ENCODE assay signal across 29 cellular contexts in the genomic region with DNA sequence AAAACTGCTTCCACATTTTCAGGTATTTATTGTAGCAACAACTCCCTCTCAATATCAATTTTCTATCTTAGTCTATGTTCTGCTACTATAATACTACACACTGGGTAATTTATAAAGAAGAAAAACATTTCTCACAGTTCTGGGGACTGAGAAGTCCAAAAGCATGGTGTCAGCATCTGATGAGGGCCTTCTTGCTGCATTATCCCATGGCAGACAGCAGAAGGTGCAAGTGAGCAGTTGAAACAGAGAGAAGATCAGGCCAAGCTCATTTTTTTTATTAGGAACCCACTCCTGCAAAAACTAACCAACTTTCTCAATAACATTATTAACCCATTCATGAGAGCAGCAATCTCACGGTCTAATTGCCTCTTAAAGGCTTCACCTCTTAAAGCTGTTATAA.
DNase-seq lines count a peak whose midpoint lies in the region; TF ChIP-seq lines count a peak whose summit lies in the region.
"Had no signal": no experiment of that assay in that cellular context is flagged by ENCODE, and none has a peak within 500 bp of the region (broad histone marks: within the 10 kb centered on the region; RNA-seq: fewer than 3 reads in every experiment).

No MANE protein-coding gene starts in this region.

- H2AFZ ChIP-seq in H9 (ENCODE audit: low read length), result no peak overlapping the region
- H2AFZ ChIP-seq: hepatocyte had no signal

- no peaks in the 10 kb centered on the region for H3K36me3 ChIP-seq in BE2C
- H3K36me3 ChIP-seq: pancreas, transverse colon had no signal

- H4K8ac ChIP-seq in H9 (replicated peaks; ENCODE audit: insufficient read length, low read depth, low read length), result no peak overlapping the region

- H3K27me3 ChIP-seq in BE2C (no peaks in the 10 kb centered on the region), H9 (ENCODE audit: insufficient read depth, low read length) (no peaks in the 10 kb centered on the region)
- H3K27me3 ChIP-seq: hepatocyte, pancreas, transverse colon had no signal

- no peak overlapping the region for H3K14ac ChIP-seq in H9 (ENCODE audit: insufficient read depth, low read length)

- no peak overlapping the region for H2BK20ac ChIP-seq in H9 (ENCODE audit: low read depth, low read length, poor library complexity, severe bottlenecking)

- H2BK12ac ChIP-seq in H9 (ENCODE audit: insufficient read length, low read depth, low read length), result no peak overlapping the region

- no peak overlapping the region for H3K4ac ChIP-seq in H9 (ENCODE audit: low read depth, low read length)

- no peak overlapping the region for H2AK5ac ChIP-seq in H9 (ENCODE audit: insufficient read length, low read length)

- H3K9ac ChIP-seq in H9 (ENCODE audit: extremely low read depth, insufficient read length, low read length), result no peak overlapping the region
- H3K9ac ChIP-seq: KMS-11 had no signal

- no peak overlapping the region for H4K91ac ChIP-seq in H9 (ENCODE audit: insufficient read length, low read depth, low read length)

- no peaks in the 10 kb centered on the region for H3K23me2 ChIP-seq in H9 (ENCODE audit: insufficient read length, low read depth, low read length, poor library complexity, severe bottlenecking)

- no peaks in the 10 kb centered on the region for H4K20me1 ChIP-seq in H9 (ENCODE audit: control insufficient read depth, insufficient read depth, insufficient read length)

- H3K56ac ChIP-seq in H9 (ENCODE audit: insufficient read length, low read depth, low read length), result no peak overlapping the region

- H3K4me2 ChIP-seq in H9 (ENCODE audit: insufficient read depth, insufficient read length, low read length), result no peak overlapping the region
- H3K4me2 ChIP-seq: hepatocyte, KMS-11, smooth muscle cell had no signal

- no peak for DNase-seq in BE2C
- DNase-seq in H9, result no peak
- peak; percentile 29 for DNase-seq in SK-MEL-5 (ENCODE audit: low read depth, low spot score)
- DNase-seq in fibroblast of villous mesenchyme (ENCODE audit: low read depth), result no peak
- DNase-seq in COLO829 (ENCODE audit: low spot score), result no peak
- DNase-seq in NK-92 treated with Interleukin-12 subunit alpha and Interleukin-12 subunit beta, amount 100 ng/mL, for 24 hours (lab: John Stamatoyannopoulos, UW), result no peak
- no peak for DNase-seq in C1 segment of cervical spinal cord (lab: John Stamatoyannopoulos, UW)
- DNase-seq: activated CD4-positive, alpha-beta T cell treated with anti-CD3 and anti-CD28 coated beads, Interleukin-2, amount 10 ng/mL, durations not matched to agents 7 days and 5 days; activated CD8-positive, alpha-beta memory T cell treated with anti-CD3 and anti-CD28 coated beads, Interleukin-2, amount 10 ng/mL, durations not matched to agents 7 days and 5 days; activated naive CD4-positive, alpha-beta T cell treated with anti-CD3 and anti-CD28 coated beads for 36 hours; activated T-cell treated with anti-CD3 and anti-CD28 coated beads, Interleukin-2, amount 50 U/mL, for 72 hours; CD4-positive, alpha-beta T cell; effector CD4-positive, alpha-beta T cell; foreskin fibroblast; NCI-H1092; NCI-H187; NCI-H526; pancreas; retina; SIG-M5; stimulated activated CD4-positive, alpha-beta T cell treated with anti-CD3 and anti-CD28 coated beads, Interleukin-2, amount 100 ng/mL, for 24 hours; T1000; transverse colon had no signal

- in situ Hi-C loops in SK-MEL-5 (cut with HindIII; ENCODE audit: low pct_unique_long_range_greater_than_20kb, low sequenced_read_pairs), result no loop called here

- H3K4me3 ChIP-seq in BE2C (ENCODE audit: low read depth, low read length), result no peak overlapping the region
- H3K4me3 ChIP-seq in fibroblast of villous mesenchyme (ENCODE audit: low read depth, low read length), result no peak overlapping the region
- H3K4me3 ChIP-seq: hepatocyte, pancreas, smooth muscle cell, transverse colon had no signal

- H3K23ac ChIP-seq in H9 (ENCODE audit: insufficient read length, low read depth, low read length), result no peak overlapping the region

- H2BK120ac ChIP-seq in H9 (ENCODE audit: low read depth, low read length, poor library complexity, severe bottlenecking), result no peak overlapping the region

- H3K4me1 Mint-ChIP-seq in H9, result peaks cover 6 to 13% of the 10 kb centered on the region in 2 experiments; a peak in 3 of 4 replicates
- H3K4me1 Mint-ChIP-seq: activated CD4-positive, alpha-beta T cell treated with anti-CD3 and anti-CD28 coated beads, Interleukin-2, amount 10 ng/mL, durations not matched to agents 7 days and 5 days; activated CD8-positive, alpha-beta memory T cell treated with anti-CD3 and anti-CD28 coated beads, Interleukin-2, amount 10 ng/mL, durations not matched to agents 7 days and 5 days; neural crest cell; WTC11 had no signal

- H3K36me3 Mint-ChIP-seq in H9 (ENCODE audit: insufficient read depth in 1 of 3, low read depth in 3 of 3), result peaks cover 4 to 23% (median 4%) of the 10 kb centered on the region in 3 experiments; a peak in 5 of 7 replicates
- H3K36me3 Mint-ChIP-seq: activated CD8-positive, alpha-beta memory T cell treated with anti-CD3 and anti-CD28 coated beads, Interleukin-2, amount 10 ng/mL, durations not matched to agents 7 days and 5 days had no signal

- no peak overlapping the region for H2BK5ac ChIP-seq in H9 (ENCODE audit: insufficient read length, low read length)

- H3K79me1 ChIP-seq in H9 (ENCODE audit: insufficient read depth, low read depth, low read length, poor library complexity, severe bottlenecking), result no peaks in the 10 kb centered on the region

- no peak overlapping the region for H3K18ac ChIP-seq in H9 (ENCODE audit: insufficient read length, low read depth, low read length)

- no peak overlapping the region for H3T11ph ChIP-seq in H9 (ENCODE audit: low read length)

- peak; percentile 20 for TF ChIP-seq CTCF in BE2C (IDR thresholded peaks at IDR 0.05; ENCODE audit: low read depth, low read length)
- TF ChIP-seq CTCF in H9 (conservative IDR thresholded peaks at IDR 0.05), result peak; percentile 27; the same call in 1 of the 3 replicates
- peak; percentile 15 for TF ChIP-seq CTCF in fibroblast of villous mesenchyme (IDR thresholded peaks at IDR 0.05; ENCODE audit: insufficient read depth, low read depth, low read length)

- no peak overlapping the region for H2BK15ac ChIP-seq in H9 (ENCODE audit: low read depth, low read length)

- peaks cover 15 to 22% of the 10 kb centered on the region in 2 experiments for H3K9me3 Mint-ChIP-seq in H9

- H3K4me1 ChIP-seq in BE2C (no peaks in the 10 kb centered on the region), H9 (ENCODE audit: insufficient read depth, low read length) (no peaks in the 10 kb centered on the region)
- H3K4me1 ChIP-seq: pancreas, transverse colon had no signal

- WGBS in H9 (ENCODE audit: extremely low coverage, insufficient read length, low lambda C conversion rate), result no CpG with 5 or more reads among the region's 1 CpG

- H3K27me3 Mint-ChIP-seq in H9 (ENCODE audit: low read depth), result no peaks in the 10 kb centered on the region
- H3K27me3 Mint-ChIP-seq: activated CD4-positive, alpha-beta T cell treated with anti-CD3 and anti-CD28 coated beads, Interleukin-2, amount 10 ng/mL, durations not matched to agents 7 days and 5 days; activated CD8-positive, alpha-beta memory T cell treated with anti-CD3 and anti-CD28 coated beads, Interleukin-2, amount 10 ng/mL, durations not matched to agents 7 days and 5 days; CD4-positive, alpha-beta T cell had no signal

- no peaks in the 10 kb centered on the region for H3K79me2 ChIP-seq in H9 (ENCODE audit: insufficient read depth, low read length)
- H3K79me2 ChIP-seq: hepatocyte had no signal

- no peak overlapping the region for H3K4me3 Mint-ChIP-seq in H9
- H3K4me3 Mint-ChIP-seq: activated CD4-positive, alpha-beta T cell treated with anti-CD3 and anti-CD28 coated beads, Interleukin-2, amount 10 ng/mL, durations not matched to agents 7 days and 5 days; activated CD8-positive, alpha-beta memory T cell treated with anti-CD3 and anti-CD28 coated beads, Interleukin-2, amount 10 ng/mL, durations not matched to agents 7 days and 5 days; activated naive CD4-positive, alpha-beta T cell treated with anti-CD3 and anti-CD28 coated beads for 36 hours; activated T-cell treated with anti-CD3 and anti-CD28 coated beads, Interleukin-2, amount 50 U/mL, for 72 hours; CD4-positive, alpha-beta T cell; neural crest cell; WTC11 had no signal

- H3K9me3 ChIP-seq in BE2C (no peaks in the 10 kb centered on the region), H9 (ENCODE audit: control insufficient read depth, low read depth, low read length) (no peaks in the 10 kb centered on the region)
- H3K9me3 ChIP-seq: pancreas had no signal

- H3K27ac ChIP-seq in H9 (ENCODE audit: insufficient read length, low read depth, low read length), result no peak overlapping the region
- H3K27ac ChIP-seq: epithelial cell of prostate, hepatocyte, KMS-11, pancreas, transverse colon had no signal

- no peak overlapping the region for H4K5ac ChIP-seq in H9 (ENCODE audit: insufficient read length, low read depth, low read length)

- no peak overlapping the region for H3K27ac Mint-ChIP-seq in H9
- H3K27ac Mint-ChIP-seq: activated CD4-positive, alpha-beta T cell treated with anti-CD3 and anti-CD28 coated beads, Interleukin-2, amount 10 ng/mL, durations not matched to agents 7 days and 5 days; activated CD8-positive, alpha-beta memory T cell treated with anti-CD3 and anti-CD28 coated beads, Interleukin-2, amount 10 ng/mL, durations not matched to agents 7 days and 5 days; activated naive CD4-positive, alpha-beta T cell treated with anti-CD3 and anti-CD28 coated beads for 36 hours; activated T-cell treated with anti-CD3 and anti-CD28 coated beads, Interleukin-2, amount 50 U/mL, for 72 hours; CD4-positive, alpha-beta T cell; WTC11 had no signal
